12 cellular contexts compared by ENCODE assay signal in the genomic region with DNA sequence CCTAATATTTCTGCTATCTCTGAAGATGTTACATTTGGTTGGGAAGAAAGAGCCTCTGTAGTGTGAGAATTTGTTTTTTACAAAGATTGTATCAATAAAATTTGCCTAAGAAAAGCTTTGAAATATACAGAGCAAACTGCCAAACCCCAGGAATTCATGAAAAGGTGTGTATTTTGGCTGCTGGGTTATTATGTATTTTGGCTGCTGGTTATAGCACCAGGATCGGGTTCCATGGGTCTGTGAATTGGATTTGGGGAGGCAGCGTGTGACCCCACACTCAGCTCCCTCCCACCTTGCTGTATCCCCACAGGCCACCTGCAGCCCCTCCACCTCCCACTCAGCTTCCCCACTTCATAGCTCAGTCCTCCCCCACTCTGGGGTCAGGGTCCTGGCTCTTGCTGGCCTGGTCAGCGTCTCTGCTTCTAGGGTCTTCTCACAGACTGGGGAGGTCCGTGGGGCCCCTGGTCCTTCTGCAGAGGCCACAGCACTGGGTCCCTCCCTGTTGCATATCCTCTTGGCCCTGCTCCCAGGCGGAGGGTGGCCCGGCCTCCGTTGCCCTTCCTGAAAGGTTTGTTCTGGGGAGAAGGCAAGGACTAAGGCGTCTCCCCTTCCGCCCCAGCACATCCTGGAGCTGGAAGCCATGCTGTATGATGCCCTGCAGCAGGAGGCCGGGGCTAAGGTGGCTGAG. TPM values are rescaled to one million over a fixed set of nuclear protein-coding genes. Genes with fewer than 3 reads are reported as not detected.
A peak's percentile ranks its signal among the peaks of the same experiment; 100 is the strongest.
DNase-seq lines count a peak whose midpoint lies in the region; ATAC-seq and TF ChIP-seq lines count a peak whose summit lies in the region.
"Had no signal": no experiment of that assay in that cellular context is flagged by ENCODE, and none has a peak within 500 bp of the region (broad histone marks: within the 10 kb centered on the region; RNA-seq: fewer than 3 reads in every experiment).

No MANE protein-coding gene starts in this region.

- no peaks in the 10 kb centered on the region for H3K9me3 Mint-ChIP-seq in CD8-positive, alpha-beta T cell

- TF ChIP-seq CTCF in CD8-positive, alpha-beta T cell (IDR thresholded peaks at IDR 0.05), result no peak
- TF ChIP-seq CTCF in body of pancreas (IDR thresholded peaks at IDR 0.05), result no peak

- CTCF ChIA-PET in CD8-positive, alpha-beta T cell (lab: Charles Lee), result interaction anchor here (1.2 kb wide), 1 partner anchor 20 kb away, joined by 6 read pairs; no protein-coding TSS in a partner anchor

- intact Hi-C loops in CD8-positive, alpha-beta T cell (cut with DNase I, micrococcal nuclease), result loop anchor here (2.0 to 10.0 kb wide), 3 partner anchors 20 to 292 kb away; no protein-coding TSS in a partner anchor
- intact Hi-C loops in body of pancreas (cut with DNase I), result no loop called here

- peaks cover 25% of the 10 kb centered on the region for H3K4me1 Mint-ChIP-seq in CD8-positive, alpha-beta T cell (ENCODE audit: low read depth)

- H3K9me3 ChIP-seq in CD8-positive, alpha-beta T cell (ENCODE audit: low read length), result no peaks in the 10 kb centered on the region
- H3K9me3 ChIP-seq in HUES64 (ENCODE audit: insufficient read depth, low read depth, low read length), result no peaks in the 10 kb centered on the region
- no peaks in the 10 kb centered on the region for H3K9me3 ChIP-seq in body of pancreas
- no peaks in the 10 kb centered on the region for H3K9me3 ChIP-seq in mucosa of rectum (ENCODE audit: control insufficient read depth in 2 of 2, low read length in 2 of 2)
- H3K9me3 ChIP-seq: left lung had no signal

- POLR2A ChIA-PET in CD8-positive, alpha-beta T cell (lab: Charles Lee), result no interaction called here

- H3K27me3 ChIP-seq in CD8-positive, alpha-beta T cell (ENCODE audit: insufficient read depth, low read length), result no peaks in the 10 kb centered on the region
- H3K27me3 ChIP-seq in HUES64 (ENCODE audit: insufficient read depth, low read length), result no peaks in the 10 kb centered on the region
- H3K27me3 ChIP-seq in body of pancreas, result no peaks in the 10 kb centered on the region
- H3K27me3 ChIP-seq in mucosa of rectum (ENCODE audit: control insufficient read depth in 2 of 2, insufficient read depth in 2 of 2, low read length in 2 of 2), result no peaks in the 10 kb centered on the region

- no peak for ATAC-seq in CD8-positive, alpha-beta T cell
- ATAC-seq in body of pancreas (peak; percentile 25), HG03175 (IDR thresholded peaks at IDR 0.05; ENCODE audit: unreplicated experiment) (no peak), HG03097 (IDR thresholded peaks at IDR 0.05; ENCODE audit: low FRiP score, unreplicated experiment) (no peak)
- no peak for ATAC-seq in activated CD4-positive, CD25-positive, alpha-beta regulatory T cell treated with anti-CD3 and anti-CD28 coated beads, Interleukin-2, amount 50 U/mL, for 24 hours
- ATAC-seq: left lung had no signal

- H3K4me3 Mint-ChIP-seq in CD8-positive, alpha-beta T cell, result no peak overlapping the region

- peak overlapping the region; percentile 63 for H3K27ac ChIP-seq in CD8-positive, alpha-beta T cell (ENCODE audit: low read depth, low read length)
- H3K27ac ChIP-seq in HUES64 (ENCODE audit: low read depth, low read length) (no peak overlapping the region), body of pancreas (no peak overlapping the region), mucosa of rectum (ENCODE audit: low read depth in 2 of 2, low read length in 2 of 2) (peak overlapping the region; percentile 6 to 23)
- H3K27ac ChIP-seq: KMS-11, left lung had no signal

- TF ChIP-seq POLR2A in body of pancreas (IDR thresholded peaks at IDR 0.05), result no peak

- H3K36me3 Mint-ChIP-seq in CD8-positive, alpha-beta T cell, result no peaks in the 10 kb centered on the region

- no peak overlapping the region for H3K4me3 ChIP-seq in CD8-positive, alpha-beta T cell (ENCODE audit: low read depth, low read length)
- H3K4me3 ChIP-seq in HUES64 (ENCODE audit: low read length) (peak overlapping the region; percentile 36), body of pancreas (no peak overlapping the region), mucosa of rectum (ENCODE audit: low read length in 2 of 2) (no peak overlapping the region)
- H3K4me3 ChIP-seq: left lung had no signal

- WGBS in HUES64, result 54% methylated on average over 9 of the region's 10 CpGs
- 32 to 37% methylated on average over 6 to 9 of the region's 10 CpGs for WGBS in body of pancreas, 2 donors

- H3K27ac Mint-ChIP-seq in CD8-positive, alpha-beta T cell, result peak overlapping the region; percentile 98

- peaks cover 3% of the 10 kb centered on the region for H3K27me3 Mint-ChIP-seq in CD8-positive, alpha-beta T cell (ENCODE audit: low read depth)

- peaks cover 35% of the 10 kb centered on the region for H3K4me1 ChIP-seq in CD8-positive, alpha-beta T cell (ENCODE audit: insufficient read depth, low read length)
- H3K4me1 ChIP-seq in HUES64 (ENCODE audit: insufficient read depth, low read length), result no peaks in the 10 kb centered on the region
- H3K4me1 ChIP-seq in body of pancreas, result peaks cover 17% of the 10 kb centered on the region
- H3K4me1 ChIP-seq in mucosa of rectum (ENCODE audit: control insufficient read depth in 2 of 2, insufficient read depth in 2 of 2, low read length in 2 of 2), result peaks cover 7 to 13% of the 10 kb centered on the region in 2 donors
- H3K4me1 ChIP-seq: left lung had no signal

- no peak for DNase-seq in CD8-positive, alpha-beta T cell
- no peak for DNase-seq in body of pancreas
- DNase-seq in activated gamma-delta T cell (lab: John Stamatoyannopoulos, UW), result no peak
- DNase-seq: activated effector memory CD4-positive, alpha-beta T cell treated with Interleukin-2 at 50 U/mL for 16 hours; foreskin fibroblast had no signal

- H3K36me3 ChIP-seq in CD8-positive, alpha-beta T cell (ENCODE audit: insufficient read depth, low read length), result no peaks in the 10 kb centered on the region
- H3K36me3 ChIP-seq in HUES64 (ENCODE audit: insufficient read depth, low read length) (no peaks in the 10 kb centered on the region), body of pancreas (replicated peaks in 1 of 2; ENCODE audit: insufficient read depth in 1 of 2, low read depth in 2 of 2) (no peaks in the 10 kb centered on the region), mucosa of rectum (ENCODE audit: control insufficient read depth in 2 of 2, insufficient read depth in 2 of 2, low read length in 2 of 2) (no peaks in the 10 kb centered on the region)
- H3K36me3 ChIP-seq: left lung had no signal

- no peak overlapping the region for H3K9ac ChIP-seq in HUES64 (ENCODE audit: low read depth, low read length)
- no peak overlapping the region for H3K9ac ChIP-seq in mucosa of rectum (ENCODE audit: low read depth in 1 of 2, low read length in 2 of 2)
- H3K9ac ChIP-seq: KMS-11 had no signal

RNA-seq across cellular contexts. Expression of gene DPYSL4, which starts 24.0 kb away (rescaled TPM):
- 1 to 10 TPM; 1.0 to 1.8 TPM for total RNA-seq in CD8-positive, alpha-beta T cell
- polyA plus RNA-seq in HUES64 (2013, experiment 1 of 2), result 12.7 TPM
- polyA plus RNA-seq in HUES64 (2013, experiment 2 of 2), result 16.2 TPM
- total RNA-seq in body of pancreas, result under 1 TPM in 1 of 2 donors, not detected in 1; 0.52 TPM

Comparison
In these comparisons a context has a peak if more than half of its experiments do, and no peak if none do; other contexts are left out.
1. H3K27ac ChIP-seq: peak in CD8-positive, alpha-beta T cell (single experiment) and mucosa of rectum (2 of 2); none in HUES64 (single experiment) and body of pancreas (0 of 4).